In the genomic region with DNA sequence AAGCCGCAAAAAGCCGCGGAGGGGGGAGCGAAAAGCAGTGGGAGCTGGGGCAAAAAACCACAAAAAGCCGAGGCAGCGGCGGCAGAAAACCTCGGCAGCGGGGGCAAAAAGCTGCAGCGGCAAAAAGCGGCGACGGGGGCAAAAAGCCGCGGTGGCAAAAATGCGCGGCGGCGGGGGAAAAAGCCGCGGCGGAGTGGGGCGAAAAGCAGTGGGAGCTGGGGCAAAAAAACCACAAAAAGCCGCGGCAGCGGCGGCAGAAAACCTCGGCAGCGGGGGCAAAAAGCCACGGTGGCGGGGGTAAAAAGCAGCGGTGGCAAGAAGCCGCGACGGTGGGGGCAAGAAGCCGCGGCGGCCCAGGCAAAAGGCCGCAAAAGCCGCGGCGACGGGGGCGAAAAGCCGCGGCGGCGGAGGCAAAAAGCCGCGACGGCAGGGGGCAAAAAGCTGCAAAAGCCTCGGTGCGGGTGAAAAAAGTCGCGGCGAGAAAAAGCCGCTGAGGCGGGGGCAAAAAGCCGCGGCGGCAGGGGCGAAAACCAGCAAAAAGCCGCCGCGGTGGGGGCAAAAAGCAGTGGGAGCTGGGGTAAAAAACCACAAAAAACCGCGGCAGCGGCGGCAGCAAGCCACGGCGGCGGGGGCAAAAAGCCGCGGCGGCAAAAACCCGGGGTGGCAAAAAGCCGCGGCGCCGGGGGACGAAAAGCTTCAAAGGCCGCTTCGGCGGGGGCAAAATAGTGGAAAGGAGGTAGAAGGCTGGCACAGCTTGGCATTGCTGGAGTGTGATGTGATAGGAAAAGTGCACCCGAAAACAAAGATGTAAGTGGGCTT, we compare ENCODE assay signal across 9 cellular contexts.
DNase-seq lines count a peak whose midpoint lies in the region; ATAC-seq and TF ChIP-seq lines count a peak whose summit lies in the region.
"Had no signal": no experiment of that assay in that cellular context is flagged by ENCODE, and none has a peak within 500 bp of the region (broad histone marks: within the 10 kb centered on the region; RNA-seq: fewer than 3 reads in every experiment).

No MANE protein-coding gene starts in this region.

- H3K4me3 ChIP-seq in GM06990 (replicated peaks; ENCODE audit: low read depth, low read length) (peak overlapping the region; percentile 60), OCI-LY3 (ENCODE audit: low read length) (peak overlapping the region; percentile 54), ovary (peak overlapping the region; percentile 38)

- no peak for TF ChIP-seq POLR2A in ovary (IDR thresholded peaks at IDR 0.05)

- H3K9me3 ChIP-seq in OCI-LY3 (ENCODE audit: insufficient read depth, low read length) (no peaks in the 10 kb centered on the region), ovary (no peaks in the 10 kb centered on the region)

- H3K4me2 ChIP-seq in OCI-LY3 (ENCODE audit: low read length) = peak overlapping the region; percentile 58

- H3K4me3 Mint-ChIP-seq in endothelial cell (ENCODE audit: unreplicated experiment) = peak overlapping the region; percentile 68

- peaks cover 5% of the 10 kb centered on the region for H3K4me1 Mint-ChIP-seq in endothelial cell (ENCODE audit: unreplicated experiment)

- no peaks in the 10 kb centered on the region for H3K36me3 Mint-ChIP-seq in endothelial cell (ENCODE audit: low read depth, unreplicated experiment)

- peaks cover 6% of the 10 kb centered on the region for H3K27me3 Mint-ChIP-seq in endothelial cell (ENCODE audit: unreplicated experiment)

- H2AFZ ChIP-seq in OCI-LY3 (ENCODE audit: low read depth, low read length) = peak overlapping the region; percentile 5; the same call in 1 of the 2 replicates

- WGBS in ovary, 3 donors = 1% methylated on average over 79 to 85 of the region's 85 CpGs

- H3K9me3 Mint-ChIP-seq in endothelial cell (ENCODE audit: unreplicated experiment) = no peaks in the 10 kb centered on the region

- H3K27ac ChIP-seq in OCI-LY3 (ENCODE audit: low read length) (no peak overlapping the region), ovary (no peak overlapping the region)

- no peak overlapping the region for H3K9ac ChIP-seq in OCI-LY3 (ENCODE audit: low read length)

- no peaks in the 10 kb centered on the region for H3K36me3 ChIP-seq in GM06990 (ENCODE audit: control insufficient read depth, insufficient read depth, low read length)
- H3K36me3 ChIP-seq in OCI-LY3 (replicated peaks; ENCODE audit: low read depth, low read length) = no peaks in the 10 kb centered on the region
- no peaks in the 10 kb centered on the region for H3K36me3 ChIP-seq in ovary

- no peak for TF ChIP-seq CTCF in GM06990 (IDR thresholded peaks at IDR 0.05; ENCODE audit: insufficient read depth, low read length, poor library complexity, severe bottlenecking)
- TF ChIP-seq CTCF in OCI-LY3 (IDR thresholded peaks at IDR 0.05; ENCODE audit: low read depth, low read length) = no peak
- TF ChIP-seq CTCF in endothelial cell (IDR thresholded peaks at IDR 0.05; ENCODE audit: unreplicated experiment) = no peak
- TF ChIP-seq CTCF in ovary (IDR thresholded peaks at IDR 0.05) = no peak

- no peak for ATAC-seq in GM21576 (IDR thresholded peaks at IDR 0.05; ENCODE audit: unreplicated experiment)
- no peak for ATAC-seq in GM19463 (IDR thresholded peaks at IDR 0.05; ENCODE audit: unreplicated experiment)
- no peak for ATAC-seq in HG03139 (IDR thresholded peaks at IDR 0.05; ENCODE audit: unreplicated experiment)
- ATAC-seq: left colon had no signal

- no peaks in the 10 kb centered on the region for H4K20me1 ChIP-seq in OCI-LY3 (ENCODE audit: insufficient read depth, low read length)

- H3K27me3 ChIP-seq in GM06990 (replicated peaks; ENCODE audit: control insufficient read depth, insufficient read depth, low read length) = no peaks in the 10 kb centered on the region; the same call in 1 of the 2 replicates
- peaks cover 15% of the 10 kb centered on the region for H3K27me3 ChIP-seq in OCI-LY3 (ENCODE audit: low read depth, low read length)
- no peaks in the 10 kb centered on the region for H3K27me3 ChIP-seq in ovary

- H3K4me1 ChIP-seq in OCI-LY3 (ENCODE audit: low read length) = no peaks in the 10 kb centered on the region
- no peaks in the 10 kb centered on the region for H3K4me1 ChIP-seq in ovary (ENCODE audit: insufficient read depth)

- no peak overlapping the region for H3K27ac Mint-ChIP-seq in endothelial cell (ENCODE audit: unreplicated experiment)

- H3K79me2 ChIP-seq in OCI-LY3 (ENCODE audit: low read length) = no peaks in the 10 kb centered on the region

- TF ChIP-seq EP300 in ovary (IDR thresholded peaks at IDR 0.05) = no peak

- DNase-seq in GM06990 (ENCODE audit: extremely low read depth, insufficient read length) = peak; percentile 9
- DNase-seq in endothelial cell (ENCODE audit: low spot score) = peak; percentile 9
- peak in 1 of 5 donors; percentile 19 for DNase-seq in ovary
- DNase-seq in GF-D8 (lab: John Stamatoyannopoulos, UW) = no peak

- intact Hi-C loops in ovary (cut with DNase I) = no loop called here
